In the genomic region with DNA sequence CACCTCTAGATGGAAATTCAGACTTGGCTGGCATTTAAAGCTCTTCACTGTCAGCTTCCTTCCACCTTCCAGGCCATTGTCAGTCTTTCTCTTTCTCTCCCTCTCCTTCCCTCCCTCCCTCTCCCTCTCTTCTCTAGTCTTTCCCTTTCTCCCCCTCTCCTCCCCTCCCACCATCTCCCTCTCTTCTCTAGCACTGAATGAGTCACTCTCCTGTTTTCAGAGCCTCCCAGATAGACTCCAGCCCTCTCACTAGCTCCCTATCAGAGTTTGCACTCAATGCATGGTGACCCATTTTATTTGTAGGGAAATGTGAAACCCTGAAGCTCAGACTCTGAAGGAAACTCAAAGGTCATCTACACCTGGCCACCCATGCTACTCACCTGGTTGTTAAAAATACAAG, we compare ENCODE assay signal across 12 cellular contexts. TPM values are rescaled to one million over a fixed set of nuclear protein-coding genes. Genes with fewer than 3 reads are reported as not detected.
DNase-seq lines count a peak whose midpoint lies in the region; ATAC-seq and TF ChIP-seq lines count a peak whose summit lies in the region.
"Had no signal": no experiment of that assay in that cellular context is flagged by ENCODE, and none has a peak within 500 bp of the region (broad histone marks: within the 10 kb centered on the region; RNA-seq: fewer than 3 reads in every experiment).

No MANE protein-coding gene starts in this region.

- no peak overlapping the region for H3K4me2 ChIP-seq in H9 (ENCODE audit: insufficient read depth, insufficient read length, low read length)

- H3T11ph ChIP-seq in H9 (ENCODE audit: low read length) = no peak overlapping the region

- no peak overlapping the region for H2BK5ac ChIP-seq in H9 (ENCODE audit: insufficient read length, low read length)

- H2BK12ac ChIP-seq in H9 (ENCODE audit: insufficient read length, low read depth, low read length) = no peak overlapping the region

- no peak for ATAC-seq in GM21360 (IDR thresholded peaks at IDR 0.05; ENCODE audit: unreplicated experiment)
- ATAC-seq in HG03469 (IDR thresholded peaks at IDR 0.05; ENCODE audit: unreplicated experiment) = no peak
- no peak for ATAC-seq in activated CD4-positive, CD25-positive, alpha-beta regulatory T cell treated with anti-CD3 and anti-CD28 coated beads, Interleukin-2, amount 50 U/mL, for 24 hours

- no peak overlapping the region for H3K4ac ChIP-seq in H9 (ENCODE audit: low read depth, low read length)

- no peaks in the 10 kb centered on the region for H3K79me1 ChIP-seq in H9 (ENCODE audit: insufficient read depth, low read depth, low read length, poor library complexity, severe bottlenecking)

- TF ChIP-seq CTCF in H9 (conservative IDR thresholded peaks at IDR 0.05) = no peak

- H3K56ac ChIP-seq in H9 (ENCODE audit: insufficient read length, low read depth, low read length) = no peak overlapping the region

- no peaks in the 10 kb centered on the region for H3K27me3 ChIP-seq in H9 (ENCODE audit: insufficient read depth, low read length)
- H3K27me3 ChIP-seq: ovary had no signal

- no peak overlapping the region; a peak in 1 of 5 replicates for H3K4me3 Mint-ChIP-seq in H9

- no peak overlapping the region for H3K23ac ChIP-seq in H9 (ENCODE audit: insufficient read length, low read depth, low read length)

- H2BK20ac ChIP-seq in H9 (ENCODE audit: low read depth, low read length, poor library complexity, severe bottlenecking) = no peak overlapping the region

- H4K8ac ChIP-seq in H9 (replicated peaks; ENCODE audit: insufficient read length, low read depth, low read length) = no peak overlapping the region

- peaks cover 4% of the 10 kb centered on the region for H3K27me3 Mint-ChIP-seq in H9 (ENCODE audit: low read depth)

- no peaks in the 10 kb centered on the region for H4K20me1 ChIP-seq in H9 (ENCODE audit: control insufficient read depth, insufficient read depth, insufficient read length)

- H3K27ac Mint-ChIP-seq in H9 = peak overlapping the region in 2 of 3 experiments; percentile 84 to 95; a peak in 3 of 7 replicates

- no peak overlapping the region for H2AK5ac ChIP-seq in H9 (ENCODE audit: insufficient read length, low read length)

- no peak overlapping the region for H4K91ac ChIP-seq in H9 (ENCODE audit: insufficient read length, low read depth, low read length)

- H3K18ac ChIP-seq in H9 (ENCODE audit: insufficient read length, low read depth, low read length) = no peak overlapping the region

- no peaks in the 10 kb centered on the region for H3K9me3 Mint-ChIP-seq in H9

- DNase-seq in A172 (ENCODE audit: low spot score) (peak; percentile 25), H9 (no peak), islet precursor cell (peak; percentile 69), NCI-H748 (lab: John Stamatoyannopoulos, UW; ENCODE audit: unreplicated experiment) (no peak)
- DNase-seq: activated CD4-positive, alpha-beta T cell treated with anti-CD3 and anti-CD28 coated beads for 48 hours; ovary; SHP77 treated with DMSO at 0.1 percent for 48 hours; trophoblast cell had no signal

- no peak overlapping the region for H2BK120ac ChIP-seq in H9 (ENCODE audit: low read depth, low read length, poor library complexity, severe bottlenecking)

- H3K79me2 ChIP-seq in H9 (ENCODE audit: insufficient read depth, low read length) = no peaks in the 10 kb centered on the region

- H3K9ac ChIP-seq in H9 (ENCODE audit: extremely low read depth, insufficient read length, low read length) = no peak overlapping the region

- no peaks in the 10 kb centered on the region for H3K36me3 Mint-ChIP-seq in H9 (ENCODE audit: insufficient read depth in 1 of 3, low read depth in 3 of 3)

- no peak overlapping the region for H2BK15ac ChIP-seq in H9 (ENCODE audit: low read depth, low read length)

- H3K14ac ChIP-seq in H9 (ENCODE audit: insufficient read depth, low read length) = no peak overlapping the region

- peaks cover 6% of the 10 kb centered on the region; the same call in 1 of the 2 replicates for H3K4me1 ChIP-seq in H9 (ENCODE audit: insufficient read depth, low read length)

- no peaks in the 10 kb centered on the region for H3K23me2 ChIP-seq in H9 (ENCODE audit: insufficient read length, low read depth, low read length, poor library complexity, severe bottlenecking)

- H3K27ac ChIP-seq in H9 (ENCODE audit: insufficient read length, low read depth, low read length) (no peak overlapping the region), angular gyrus (ENCODE audit: low read depth, low read length) (peak overlapping the region; percentile 34)
- H3K27ac ChIP-seq: ovary had no signal

- no peaks in the 10 kb centered on the region for H3K9me3 ChIP-seq in H9 (ENCODE audit: control insufficient read depth, low read depth, low read length)
- H3K9me3 ChIP-seq: ovary had no signal

- peaks cover 27 to 45% of the 10 kb centered on the region in 2 experiments for H3K4me1 Mint-ChIP-seq in H9

- no peak overlapping the region for H2AFZ ChIP-seq in H9 (ENCODE audit: low read length)

- H4K5ac ChIP-seq in H9 (ENCODE audit: insufficient read length, low read depth, low read length) = no peak overlapping the region

RNA-seq across cellular contexts. Expression of gene MATN1, which starts 4.4 kb away (rescaled TPM):
- not detected in 2 replicates for total RNA-seq in A172 (2014; rRNA removed; shearing (Covaris generic))
- total RNA-seq in H9 (2021) = not detected in 2 replicates

RNA-seq across cellular contexts. Expression of gene LAPTM5, which starts 29.8 kb away (rescaled TPM):
- total RNA-seq in A172 (2014; rRNA removed; shearing (Covaris generic)) = 0.12 TPM in 1 of 2 replicates, not detected in the other
- total RNA-seq in H9 (2021) = 0.15 and 0.20 TPM in 2 replicates

Comparison
In these comparisons a context has a peak if more than half of its experiments do, and no peak if none do; other contexts are left out.
1. DNase-seq: peak in A172 (single experiment) and islet precursor cell (single experiment); none in H9 (single experiment) and NCI-H748 (single experiment).